In the genomic region with DNA sequence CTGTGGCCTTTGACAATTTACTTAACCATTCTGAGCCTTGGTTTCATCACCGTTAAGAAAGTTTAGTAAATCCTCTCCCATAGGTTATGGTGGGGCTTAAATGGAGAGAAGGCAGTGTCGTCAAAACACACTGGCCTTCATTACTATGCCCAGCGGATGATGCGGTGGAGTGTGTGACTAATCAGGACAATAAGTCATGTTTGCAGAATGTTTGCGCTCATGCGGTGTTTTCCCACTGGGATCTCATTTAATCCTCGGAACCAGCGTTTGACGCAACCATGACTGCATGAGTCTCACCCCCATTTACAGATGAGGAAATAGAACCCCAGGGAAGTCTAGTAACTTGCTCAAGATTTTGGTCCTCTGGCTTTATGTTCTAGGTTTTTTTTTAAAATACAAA, we compare ENCODE assay signal across 12 cellular contexts. TPM values are rescaled to one million over a fixed set of nuclear protein-coding genes. Genes with fewer than 3 reads are reported as not detected.
DNase-seq lines count a peak whose midpoint lies in the region; ATAC-seq and TF ChIP-seq lines count a peak whose summit lies in the region.
"Had no signal": no experiment of that assay in that cellular context is flagged by ENCODE, and none has a peak within 500 bp of the region (broad histone marks: within the 10 kb centered on the region; RNA-seq: fewer than 3 reads in every experiment).

No MANE protein-coding gene starts in this region.

- in situ Hi-C loops in Panc1 (cut with HindIII; ENCODE audit: low pct_unique_long_range_greater_than_20kb, low sequenced_read_pairs), result no loop called here

- no peaks in the 10 kb centered on the region for H3K36me3 ChIP-seq in Panc1 (ENCODE audit: control insufficient read depth, insufficient read depth, low read length)

- H3K27me3 ChIP-seq in Panc1 (ENCODE audit: control insufficient read depth, insufficient read depth, low read length), result no peaks in the 10 kb centered on the region

- CTCF ChIA-PET in Panc1 (lab: Charles Lee), result no interaction called here

- no peaks in the 10 kb centered on the region for H3K9me3 ChIP-seq in Panc1 (ENCODE audit: control insufficient read depth, insufficient read depth, low read depth, low read length)

- ATAC-seq in Panc1 (peak; percentile 83), esophagus mucosa (peak; percentile 81)
- ATAC-seq: left lobe of liver, Right ventricle myocardium inferior had no signal

- peaks cover 6% of the 10 kb centered on the region; the same call in 1 of the 2 replicates for H3K4me1 ChIP-seq in Panc1 (ENCODE audit: control insufficient read depth, insufficient read depth, low read length)

- H3K4me3 ChIP-seq in Panc1 (ENCODE audit: low read depth in 2 of 2, low read length in 2 of 2), result no peak overlapping the region
- H3K4me3 ChIP-seq in skeletal muscle cell (ENCODE audit: low read depth, low read length), result no peak overlapping the region

- POLR2A ChIA-PET in Panc1 (lab: Charles Lee), result no interaction called here

- peak; percentile 85 for DNase-seq in GM04504 (ENCODE audit: low read depth)
- peak; percentile 35 for DNase-seq in Panc1 (ENCODE audit: low read depth, low spot score)
- peak; percentile 99 for DNase-seq in skeletal muscle cell (ENCODE audit: low read depth)
- DNase-seq in posterior cingulate gyrus, result no peak
- no peak for DNase-seq in pons (ENCODE audit: low spot score)
- DNase-seq in NK-92 (lab: John Stamatoyannopoulos, UW; ENCODE audit: unreplicated experiment), result no peak
- DNase-seq: activated CD4-positive, alpha-beta T cell treated with anti-CD3 and anti-CD28 coated beads for 48 hours; GF-D8; NCI-H2081 treated with DMSO at 0.1 percent for 48 hours had no signal

- BruUV-seq in Panc1 (replicated peaks; lab: Mats Ljungman, UMichigan), result no TSS peak

- intact Hi-C loops in Panc1 (cut with micrococcal nuclease; ENCODE audit: unreplicated experiment) (no loop called here), posterior cingulate gyrus (cut with DNase I) (no loop called here)

- H3K27ac ChIP-seq in Panc1 (ENCODE audit: low read length), result no peak overlapping the region

- no peak for TF ChIP-seq CTCF in Panc1 (IDR thresholded peaks at IDR 0.05)

RNA-seq across cellular contexts. Expression of gene SLC26A9, which starts 17.5 kb away (rescaled TPM):
- not detected for total RNA-seq in Panc1 (2021; ENCODE audit: unreplicated experiment)
- not detected for polyA plus RNA-seq in Panc1 (2012; ENCODE audit: insufficient read length)
- total RNA-seq in esophagus mucosa, result 2.3 TPM

Comparison
In these comparisons a context has a peak if more than half of its experiments do, and no peak if none do; other contexts are left out.
1. DNase-seq: peak in GM04504 (single experiment), Panc1 (single experiment) and skeletal muscle cell (single experiment); none in posterior cingulate gyrus (0 of 10), pons (single experiment) and NK-92 (single experiment).